1 cellular context compared by ENCODE assay signal in the genomic region with DNA sequence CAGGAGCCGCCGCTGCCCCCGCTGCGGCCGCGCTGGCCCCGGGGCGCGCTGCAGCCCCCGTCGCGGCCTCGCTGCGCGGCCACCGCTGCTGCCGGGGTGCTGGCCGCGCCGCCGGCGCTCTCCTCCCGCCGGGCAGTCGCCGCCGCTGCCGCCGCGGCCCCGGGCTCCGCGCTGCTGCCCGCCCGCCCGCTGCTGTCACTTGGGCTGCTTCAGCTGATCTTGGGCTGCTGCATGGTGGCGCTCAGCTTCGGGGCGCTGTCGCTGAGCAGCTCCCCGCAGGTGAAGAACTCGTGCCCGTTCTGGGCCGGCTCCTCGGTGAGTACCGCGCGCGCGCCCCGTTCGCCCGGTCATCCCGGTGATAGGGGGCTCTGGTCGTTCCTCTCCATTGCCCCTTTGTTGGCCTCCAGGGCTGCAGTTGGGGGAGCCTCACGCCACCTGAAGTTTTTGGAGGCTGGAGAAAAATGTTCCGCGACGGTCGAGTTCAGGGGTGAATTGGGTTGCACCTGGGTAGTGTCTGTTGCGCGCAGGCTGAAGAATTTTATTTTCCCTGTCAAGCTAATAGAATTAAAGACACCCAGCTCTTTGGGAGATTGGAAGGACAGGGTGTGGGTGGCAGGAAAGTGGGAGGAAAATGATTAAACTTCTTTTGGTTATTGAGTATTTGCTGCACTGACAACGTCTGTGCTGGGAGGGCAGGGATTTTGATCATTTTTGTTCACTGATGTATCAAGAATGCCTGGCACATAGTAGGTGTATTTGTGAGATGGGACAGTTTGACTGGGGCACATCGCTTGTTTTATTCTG.
TF ChIP-seq lines count a peak whose summit lies in the region.

No MANE protein-coding gene starts in this region.

TF ChIP-seq in H1, 55 proteins besides CTCF, POLR2A, EP300 and RAD21 (continued from another document):
- TF ChIP-seq SUZ12 (IDR thresholded peaks at IDR 0.05; ENCODE audit: low read length) (peak; percentile 47; the same call in 1 of the 2 replicates), EZH2 (IDR thresholded peaks at IDR 0.05; ENCODE audit: low read depth, low read length, severe bottlenecking) (no peak), SRF (IDR thresholded peaks at IDR 0.05; ENCODE audit: low read depth, low read length) (no peak), SP4 (IDR thresholded peaks at IDR 0.05; ENCODE audit: low read length) (no peak), JUND (IDR thresholded peaks at IDR 0.05; ENCODE audit: low read length) (no peak), NRF1 (IDR thresholded peaks at IDR 0.05; ENCODE audit: low read depth, low read length) (no peak), RFX5 (IDR thresholded peaks at IDR 0.05; ENCODE audit: borderline replicate concordance, low read depth, low read length) (no peak), CTBP2 (IDR thresholded peaks at IDR 0.05; ENCODE audit: borderline replicate concordance, insufficient read depth, insufficient read length, low read length) (no peak)
- TF ChIP-seq, protein P1, sequence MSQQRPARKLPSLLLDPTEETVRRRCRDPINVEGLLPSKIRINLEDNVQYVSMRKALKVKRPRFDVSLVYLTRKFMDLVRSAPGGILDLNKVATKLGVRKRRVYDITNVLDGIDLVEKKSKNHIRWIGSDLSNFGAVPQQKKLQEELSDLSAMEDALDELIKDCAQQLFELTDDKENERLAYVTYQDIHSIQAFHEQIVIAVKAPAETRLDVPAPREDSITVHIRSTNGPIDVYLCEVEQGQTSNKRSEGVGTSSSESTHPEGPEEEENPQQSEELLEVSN (IDR thresholded peaks at IDR 0.05), result 0 out of 2 replicates have a peak, but pooled peaks have one; percentile 13
- TF ChIP-seq, protein P2, sequence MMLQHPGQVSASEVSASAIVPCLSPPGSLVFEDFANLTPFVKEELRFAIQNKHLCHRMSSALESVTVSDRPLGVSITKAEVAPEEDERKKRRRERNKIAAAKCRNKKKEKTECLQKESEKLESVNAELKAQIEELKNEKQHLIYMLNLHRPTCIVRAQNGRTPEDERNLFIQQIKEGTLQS (IDR thresholded peaks at IDR 0.05; ENCODE audit: insufficient read depth, low read depth, low read length), result no peak
